In the genomic region with DNA sequence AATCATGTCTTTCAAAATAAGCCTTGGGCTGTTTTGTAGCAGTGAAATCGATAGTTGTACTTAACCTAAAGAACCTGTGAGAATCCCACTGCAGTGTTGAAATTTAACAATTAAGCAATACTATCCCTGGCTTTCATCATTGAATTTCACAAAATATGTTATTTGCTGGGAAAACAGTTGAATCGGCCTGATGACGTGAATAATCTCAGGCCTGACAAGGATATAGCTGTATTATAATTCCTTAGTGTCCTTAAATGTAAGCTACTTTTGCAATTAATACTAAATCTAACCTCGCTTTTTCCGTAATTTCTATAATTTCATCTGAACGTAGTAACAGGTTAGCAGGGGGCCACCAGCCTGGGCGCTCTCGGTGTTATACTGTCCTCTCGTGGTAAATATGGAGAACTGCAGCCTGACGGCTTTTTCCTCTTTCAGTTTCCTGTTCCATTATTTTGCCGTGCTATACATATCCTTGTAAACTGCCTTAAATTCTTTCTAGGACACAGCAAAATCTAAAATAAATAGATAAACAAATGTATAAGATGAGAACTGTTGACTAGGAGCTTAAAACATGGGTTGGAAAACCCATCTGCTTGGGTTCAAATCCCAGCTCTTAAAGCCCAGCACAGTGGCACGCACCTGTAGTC, we compare ENCODE assay signal across 8 cellular contexts. TPM values are rescaled to one million over a fixed set of nuclear protein-coding genes. Genes with fewer than 3 reads are reported as not detected.
A peak's percentile ranks its signal among the peaks of the same experiment; 100 is the strongest.
DNase-seq lines count a peak whose midpoint lies in the region; ATAC-seq and TF ChIP-seq lines count a peak whose summit lies in the region.

No MANE protein-coding gene starts in this region.

- CTCF ChIA-PET in AG04450 (lab: Charles Lee) = interaction anchor here (0.6 to 2.8 kb wide), 114 partner anchors 8 to 802 kb away, joined by 3 to 44 read pairs (median 4); a partner anchor contains a TSS

- peak; percentile 100 for TF ChIP-seq CTCF in AG04450 (IDR thresholded peaks at IDR 0.05; ENCODE audit: low read depth, low read length)

- H3K4me3 ChIP-seq in AG04450 (ENCODE audit: low read depth, low read length) = no peak overlapping the region
- H3K4me3 ChIP-seq in endocrine pancreas (ENCODE audit: control insufficient read depth, insufficient read depth, low read length) = peak overlapping the region; percentile 67
- peak overlapping the region; percentile 35 for H3K4me3 ChIP-seq in mucosa of stomach (ENCODE audit: low read length)

- H3K27me3 ChIP-seq in AG04450 (ENCODE audit: control insufficient read depth, insufficient read depth, low read length) = no peaks in the 10 kb centered on the region
- no peaks in the 10 kb centered on the region for H3K27me3 ChIP-seq in endocrine pancreas (ENCODE audit: control insufficient read depth, insufficient read depth, low read length)
- H3K27me3 ChIP-seq in mucosa of stomach (ENCODE audit: control insufficient read depth, insufficient read depth, low read length) = no peaks in the 10 kb centered on the region

- no peaks in the 10 kb centered on the region for H3K9me3 ChIP-seq in AG04450 (ENCODE audit: control insufficient read depth, insufficient read depth, low read length)
- H3K9me3 ChIP-seq in endocrine pancreas (ENCODE audit: control insufficient read depth, low read length) = no peaks in the 10 kb centered on the region
- no peaks in the 10 kb centered on the region for H3K9me3 ChIP-seq in mucosa of stomach (ENCODE audit: control insufficient read depth, low read length)

- no peak overlapping the region for H3K27ac ChIP-seq in AG04450 (ENCODE audit: low read depth, low read length)

- peak; percentile 29 for DNase-seq in AG04450 (ENCODE audit: low read depth, low spot score)
- DNase-seq in NCI-H748 treated with DMSO at 0.1 percent for 48 hours (lab: John Stamatoyannopoulos, UW) = peak; percentile 74
- peak; percentile 16 to 17 for DNase-seq in activated CD8-positive, alpha-beta memory T cell treated with anti-CD3 and anti-CD28 coated beads for 1 hour (ENCODE audit: extremely low read depth in 1 of 2, low read depth in 1 of 2)
- DNase-seq in stimulated activated naive CD8-positive, alpha-beta T cell treated with anti-CD3 and anti-CD28 coated beads, Interleukin-15, Interleukin-2, amounts not matched to agents 100 U/mL and 50 U/mL, for 24 hours = peak; percentile 58

- H3K36me3 ChIP-seq in endocrine pancreas (ENCODE audit: control insufficient read depth, insufficient read depth, low read length) (no peaks in the 10 kb centered on the region), mucosa of stomach (ENCODE audit: control insufficient read depth, insufficient read depth, low read length) (no peaks in the 10 kb centered on the region)

- H3K4me1 ChIP-seq in endocrine pancreas (ENCODE audit: control insufficient read depth, insufficient read depth, low read length) (no peaks in the 10 kb centered on the region), mucosa of stomach (ENCODE audit: control insufficient read depth, insufficient read depth, low read length) (peaks cover 10% of the 10 kb centered on the region)

- peak; percentile 80 for ATAC-seq in GM18520 (IDR thresholded peaks at IDR 0.05; ENCODE audit: unreplicated experiment)
- peak; percentile 85 for ATAC-seq in HG03175 (IDR thresholded peaks at IDR 0.05; ENCODE audit: unreplicated experiment)
- peak; percentile 76 for ATAC-seq in stimulated activated naive CD8-positive, alpha-beta T cell treated with anti-CD3 and anti-CD28 coated beads, Interleukin-15, Interleukin-2, amounts not matched to agents 100 U/mL and 50 U/mL, for 24 hours

- H3K9ac ChIP-seq in endocrine pancreas (ENCODE audit: control insufficient read depth, insufficient read depth, low read length) (peak overlapping the region; percentile 19), mucosa of stomach (ENCODE audit: low read length) (peak overlapping the region; percentile 65)

- POLR2A ChIA-PET in AG04450 (lab: Yijun Ruan, JAX) = interaction anchor here (1.0 kb wide), 1 partner anchor 211 kb away, joined by 3 read pairs; no protein-coding TSS in a partner anchor

RNA-seq across cellular contexts. Expression of a gene that starts 24.0 kb away (rescaled TPM):
- 2.6 and 3.3 TPM in 2 replicates for polyA plus RNA-seq in AG04450 (2011; rRNA removed)
- polyA minus RNA-seq in AG04450 (2011; rRNA and poly(A)+ RNA removed) = 3.1 and 3.7 TPM in 2 replicates

Comparison
In these comparisons a context has a peak if more than half of its experiments do, and no peak if none do; other contexts are left out.
1. DNase-seq: peak in every context shown above with its lines; median percentile 74 in NCI-H748 treated with DMSO at 0.1 percent for 48 hours; 58 in stimulated activated naive CD8-positive, alpha-beta T cell treated with anti-CD3 and anti-CD28 coated beads, Interleukin-15, Interleukin-2, amounts not matched to agents 100 U/mL and 50 U/mL, for 24 hours; 29 in AG04450; 16 in activated CD8-positive, alpha-beta memory T cell treated with anti-CD3 and anti-CD28 coated beads for 1 hour.